ENCODE assay signal across 8 cellular contexts in genomic region chr11:134050541-134051383, GRCh38. TPM values are rescaled to one million over a fixed set of nuclear protein-coding genes. Genes with fewer than 3 reads are reported as not detected.
DNase-seq lines count a peak whose midpoint lies in the region; ATAC-seq, FAIRE-seq and TF ChIP-seq lines count a peak whose summit lies in the region.

No MANE protein-coding gene starts in this region.

- FAIRE-seq in frontal cortex (lab: Jason Lieb, UNC): no peak

- peak overlapping the region; percentile 26 to 34 for H3K4me3 ChIP-seq in tibial artery

- in situ Hi-C loops in KBM-7 (cut with MboI; ENCODE audit: low pct_unique_long_range_greater_than_20kb, low sequenced_read_pairs): no loop called here

- H3K36me3 ChIP-seq in tibial artery: no peaks in the 10 kb centered on the region

- H3K9me3 ChIP-seq in tibial artery: no peaks in the 10 kb centered on the region

- peak; percentile 71 for DNase-seq in DMS153 treated with DMSO at 0.1 percent for 48 hours (lab: John Stamatoyannopoulos, UW; ENCODE audit: unreplicated experiment)
- DNase-seq in KBM-7: peak; percentile 96
- peak; percentile 55 for DNase-seq in RPMI7951 (ENCODE audit: low read depth)
- DNase-seq in activated effector memory CD4-positive, alpha-beta T cell treated with anti-CD3 and anti-CD28 coated beads, Interleukin-2, amount 50 U/mL, for 16 hours: peak; percentile 90
- peak; percentile 86 to 87 for DNase-seq in frontal cortex (ENCODE audit: low spot score in 2 of 2)
- peak; percentile 90 for DNase-seq in osteocyte (ENCODE audit: extremely low spot score, unreplicated experiment)
- DNase-seq in tibial artery: peak; percentile 48 to 86

- H3K27ac Mint-ChIP-seq in osteocyte (ENCODE audit: unreplicated experiment): no peak overlapping the region

- H3K27me3 Mint-ChIP-seq in osteocyte (ENCODE audit: unreplicated experiment): peaks cover 2% of the 10 kb centered on the region

- H3K4me1 ChIP-seq in tibial artery: peaks cover 0 to 37% (median 22%) of the 10 kb centered on the region in 4 donors

- H3K4me1 Mint-ChIP-seq in osteocyte (ENCODE audit: unreplicated experiment): peaks cover 35% of the 10 kb centered on the region

- peak; percentile 87 for ATAC-seq in GM21576 (IDR thresholded peaks at IDR 0.05; ENCODE audit: unreplicated experiment)

- peak overlapping the region; percentile 54 for H3K4me3 Mint-ChIP-seq in osteocyte (ENCODE audit: unreplicated experiment)

- intact Hi-C loops in tibial artery (cut with DNase I; ENCODE audit: low total_unique reads): loop anchor here (2.0 kb wide), 1 partner anchor 90 kb away; no protein-coding TSS in a partner anchor

- H3K9me3 Mint-ChIP-seq in osteocyte (ENCODE audit: unreplicated experiment): no peaks in the 10 kb centered on the region

- TF ChIP-seq CTCF in osteocyte (IDR thresholded peaks at IDR 0.05) (peak; percentile 99), tibial artery (IDR thresholded peaks at IDR 0.05) (peak; percentile 95 to 97)

- H3K36me3 Mint-ChIP-seq in osteocyte (ENCODE audit: unreplicated experiment): no peaks in the 10 kb centered on the region

- H3K27me3 ChIP-seq in tibial artery: no peaks in the 10 kb centered on the region

- no peak overlapping the region for H3K27ac ChIP-seq in tibial artery

RNA-seq across cellular contexts. Expression of gene JAM3, which starts 18.1 kb away (rescaled TPM):
- total RNA-seq in RPMI7951 (2014; rRNA removed; shearing (Covaris generic)): 49.1 and 51.9 TPM in 2 replicates
- total RNA-seq in frontal cortex (39.5 TPM), osteocyte (170 and 177 TPM in 2 replicates)
